In genomic region chr20:50227506-50227905, GRCh38 we compare ENCODE assay signal across 1 cellular context.
TF ChIP-seq lines count a peak whose summit lies in the region.

No MANE protein-coding gene starts in this region.

TF ChIP-seq in IMR-90, 13 proteins besides CTCF, POLR2A, EP300 and RAD21:
- TF ChIP-seq USF2 (IDR thresholded peaks at IDR 0.05; ENCODE audit: low read depth, low read length) (no peak), MAZ (IDR thresholded peaks at IDR 0.05; ENCODE audit: borderline replicate concordance, low read depth, low read length) (no peak), SMC3 (IDR thresholded peaks at IDR 0.05; ENCODE audit: low read depth, low read length) (no peak), MAFK (IDR thresholded peaks at IDR 0.05; ENCODE audit: low read depth, low read length) (no peak), ELK1 (IDR thresholded peaks at IDR 0.05; ENCODE audit: borderline replicate concordance, low read depth, low read length) (no peak)
TF ChIP-seq in IMR-90: peak in this region for 0.
